ENCODE assay signal across 8 cellular contexts in the genomic region with DNA sequence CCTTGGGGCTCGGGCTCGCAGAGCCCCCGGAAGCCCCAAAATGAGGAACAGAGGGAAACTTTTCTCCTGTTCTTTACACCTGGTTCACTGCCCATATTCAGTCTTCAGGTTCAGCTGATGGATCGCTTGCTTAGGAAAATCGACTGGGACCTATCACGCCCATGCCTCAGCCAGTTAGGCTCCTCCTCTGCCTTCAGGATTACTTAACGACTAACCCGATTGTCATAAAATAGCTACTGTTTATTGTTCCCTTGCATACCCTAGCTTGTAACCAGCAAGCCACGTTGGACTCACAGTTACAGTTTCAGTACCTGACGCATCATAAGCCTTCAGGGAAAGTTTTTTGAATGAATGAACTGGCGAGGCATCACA.
DNase-seq lines count a peak whose midpoint lies in the region; ATAC-seq and TF ChIP-seq lines count a peak whose summit lies in the region.

No MANE protein-coding gene starts in this region.

- ATAC-seq in GM18502 (IDR thresholded peaks at IDR 0.05; ENCODE audit: poor library complexity, unreplicated experiment): peak; percentile 2
- no peak for ATAC-seq in HG03342 (IDR thresholded peaks at IDR 0.05; ENCODE audit: unreplicated experiment)
- no peak for ATAC-seq in HG02571 (IDR thresholded peaks at IDR 0.05; ENCODE audit: unreplicated experiment)

- intact Hi-C loops in posterior cingulate gyrus (cut with DNase I): no loop called here

- no peak for TF ChIP-seq CTCF in neutrophil (IDR thresholded peaks at IDR 0.05)

- H3K27ac ChIP-seq in neutrophil: peak overlapping the region; percentile 97

- H3K9ac ChIP-seq in NT2/D1 (ENCODE audit: insufficient read length, low read depth) (peak overlapping the region; percentile 99), endocrine pancreas (ENCODE audit: control insufficient read depth, insufficient read depth, low read length) (peak overlapping the region; percentile 98)

- no peak for DNase-seq in NT2/D1 (ENCODE audit: low read depth, low spot score)
- no peak for DNase-seq in NAMALWA (ENCODE audit: low spot score)
- no peak for DNase-seq in posterior cingulate gyrus

- H3K4me1 ChIP-seq in NT2/D1 (ENCODE audit: insufficient read depth, insufficient read length): no peaks in the 10 kb centered on the region
- peaks cover 21% of the 10 kb centered on the region for H3K4me1 ChIP-seq in endocrine pancreas (ENCODE audit: control insufficient read depth, insufficient read depth, low read length)
- peaks cover 26 to 27% of the 10 kb centered on the region in 2 experiments for H3K4me1 ChIP-seq in neutrophil (ENCODE audit: control insufficient read depth in 1 of 2, insufficient read depth in 1 of 2, low read depth in 1 of 2, low read length in 1 of 2)

- H3K9me3 ChIP-seq in NT2/D1 (ENCODE audit: insufficient read depth, low read length) (no peaks in the 10 kb centered on the region), endocrine pancreas (ENCODE audit: control insufficient read depth, low read length) (no peaks in the 10 kb centered on the region), neutrophil (no peaks in the 10 kb centered on the region)

- H3K27me3 ChIP-seq in NT2/D1 (ENCODE audit: insufficient read depth, insufficient read length) (no peaks in the 10 kb centered on the region), endocrine pancreas (ENCODE audit: control insufficient read depth, insufficient read depth, low read length) (no peaks in the 10 kb centered on the region), neutrophil (no peaks in the 10 kb centered on the region)

- H3K36me3 ChIP-seq in NT2/D1 (ENCODE audit: insufficient read depth, insufficient read length, low read length): peaks cover 45% of the 10 kb centered on the region
- peaks cover 2% of the 10 kb centered on the region for H3K36me3 ChIP-seq in endocrine pancreas (ENCODE audit: control insufficient read depth, insufficient read depth, low read length)
- peaks cover 47% of the 10 kb centered on the region for H3K36me3 ChIP-seq in neutrophil

- peak overlapping the region; percentile 95 for H3K4me3 ChIP-seq in NT2/D1 (ENCODE audit: insufficient read length, low read depth)
- H3K4me3 ChIP-seq in endocrine pancreas (ENCODE audit: control insufficient read depth, insufficient read depth, low read length): peak overlapping the region; percentile 95
- H3K4me3 ChIP-seq in neutrophil (ENCODE audit: low read depth in 1 of 2, low read length in 1 of 2): peak overlapping the region; percentile 93 to 98
